16 cellular contexts compared by ENCODE assay signal in the genomic region with DNA sequence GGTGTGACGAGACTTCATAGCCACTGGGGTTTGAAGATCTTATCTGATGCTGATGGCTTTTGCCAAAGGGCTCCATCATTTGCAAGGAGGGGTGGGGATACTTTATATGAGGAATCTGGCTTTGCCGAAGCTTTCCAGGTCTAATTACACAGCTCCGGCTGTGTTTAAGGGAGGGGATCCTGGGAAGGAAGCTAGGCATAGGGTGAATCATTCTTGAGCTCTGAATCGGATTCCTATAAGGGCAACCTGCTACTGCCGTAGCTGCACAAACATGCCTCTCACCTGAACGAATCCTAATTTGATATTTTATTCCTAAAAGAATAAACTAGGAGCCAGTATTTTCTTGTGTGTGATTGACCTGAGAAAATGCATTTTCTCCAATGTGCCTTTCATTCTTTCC.
DNase-seq lines count a peak whose midpoint lies in the region; ATAC-seq, FAIRE-seq and TF ChIP-seq lines count a peak whose summit lies in the region.
"Had no signal": no experiment of that assay in that cellular context is flagged by ENCODE, and none has a peak within 500 bp of the region (broad histone marks: within the 10 kb centered on the region; RNA-seq: fewer than 3 reads in every experiment).

No MANE protein-coding gene starts in this region.

- H2AFZ ChIP-seq in GM23338, result peak overlapping the region; percentile 14; the same call in 1 of the 2 replicates

- H3F3A ChIP-seq in GM23338 (replicated peaks; ENCODE audit: low read depth), result no peaks in the 10 kb centered on the region

- DNase-seq in DMS 273 (lab: John Stamatoyannopoulos, UW; ENCODE audit: unreplicated experiment) (peak; percentile 92), GM23338 (ENCODE audit: low spot score) (no peak), RPMI7951 (ENCODE audit: low read depth) (peak; percentile 77), urothelium cell line (ENCODE audit: low spot score) (peak; percentile 22), NCI-H1105 (lab: John Stamatoyannopoulos, UW) (no peak), hepatic stellate cell (ENCODE audit: low spot score) (no peak)
- DNase-seq: 8988T; Calu3; CD8-positive, alpha-beta T cell; GDM1; HCEC 1CT had no signal

- ATAC-seq in GM23338 (no peak), HG02885 (IDR thresholded peaks at IDR 0.05; ENCODE audit: poor library complexity, unreplicated experiment) (no peak)
- ATAC-seq: CD8-positive, alpha-beta T cell had no signal

- H3K27me3 Mint-ChIP-seq in GM23338 (ENCODE audit: insufficient read depth, low read depth, poor library complexity), result no peaks in the 10 kb centered on the region

- no peaks in the 10 kb centered on the region for H3K36me3 ChIP-seq in GM23338 (ENCODE audit: insufficient read depth)
- H3K36me3 ChIP-seq: BLaER1 had no signal

- no peaks in the 10 kb centered on the region for H3K79me2 ChIP-seq in GM23338 (replicated peaks; ENCODE audit: insufficient read depth)

- no peak overlapping the region for H3K4me3 ChIP-seq in GM23338
- H3K4me3 ChIP-seq: BLaER1 had no signal

- H3K4me3 Mint-ChIP-seq in GM23338, result no peak overlapping the region
- H3K4me3 Mint-ChIP-seq: CD8-positive, alpha-beta T cell had no signal

- H3K4me1 Mint-ChIP-seq in GM23338, result 0 out of 3 replicates have a peak, but pooled peaks cover 3% of the 10 kb centered on the region

- no peak overlapping the region for H3K27ac ChIP-seq in GM23338 (ENCODE audit: low read depth)
- H3K27ac ChIP-seq: BLaER1, HL-60 had no signal

- no peaks in the 10 kb centered on the region; the same call in 2 of the 3 replicates for H3K9me3 Mint-ChIP-seq in GM23338
- H3K9me3 Mint-ChIP-seq: CD8-positive, alpha-beta T cell had no signal

- H3K9me2 ChIP-seq in GM23338 (ENCODE audit: insufficient read depth), result peaks cover 9% of the 10 kb centered on the region; the same call in 1 of the 2 replicates

- no peak overlapping the region for H3K27ac Mint-ChIP-seq in GM23338
- H3K27ac Mint-ChIP-seq: CD8-positive, alpha-beta T cell had no signal

- no peaks in the 10 kb centered on the region for H4K20me1 ChIP-seq in GM23338 (replicated peaks; ENCODE audit: insufficient read depth)
- H4K20me1 ChIP-seq: BLaER1 had no signal

- H3K27me3 ChIP-seq in GM23338 (ENCODE audit: insufficient read depth), result no peaks in the 10 kb centered on the region

- FAIRE-seq in urothelium cell line (lab: Jason Lieb, UNC), result no peak
- FAIRE-seq: GM12892, H54 had no signal

- TF ChIP-seq CTCF in GM23338 (conservative IDR thresholded peaks at IDR 0.05; ENCODE audit: low read depth in 2 of 2), result no peak

- no peaks in the 10 kb centered on the region for H3K4me1 ChIP-seq in GM23338 (ENCODE audit: insufficient read depth)
- H3K4me1 ChIP-seq: BLaER1 had no signal

- no peak overlapping the region for H3K4me2 ChIP-seq in GM23338
- H3K4me2 ChIP-seq: BLaER1 had no signal

- no peaks in the 10 kb centered on the region for H3K36me3 Mint-ChIP-seq in GM23338 (ENCODE audit: low read depth)
- H3K36me3 Mint-ChIP-seq: CD8-positive, alpha-beta T cell had no signal

TF ChIP-seq in GM23338, 12 proteins besides CTCF, POLR2A, EP300 and RAD21 (continues in another document):
- no peak for TF ChIP-seq ETS1 (IDR thresholded peaks at IDR 0.05)
- no peak for TF ChIP-seq ZNF114 (CRISPR knock-in tag; IDR thresholded peaks at IDR 0.05)
- no peak for TF ChIP-seq POLR2AphosphoS5 (IDR thresholded peaks at IDR 0.05; ENCODE audit: low read depth)
- no peak for TF ChIP-seq JUNB (IDR thresholded peaks at IDR 0.05; ENCODE audit: unreplicated experiment)
- TF ChIP-seq ZNF331 (CRISPR knock-in tag; IDR thresholded peaks at IDR 0.05; ENCODE audit: low read depth), result no peak
- no peak for TF ChIP-seq STAT1 (IDR thresholded peaks at IDR 0.05; ENCODE audit: unreplicated experiment)
- TF ChIP-seq EZH2phosphoT487 (IDR thresholded peaks at IDR 0.05; ENCODE audit: unreplicated experiment), result no peak
- TF ChIP-seq, protein P1, sequence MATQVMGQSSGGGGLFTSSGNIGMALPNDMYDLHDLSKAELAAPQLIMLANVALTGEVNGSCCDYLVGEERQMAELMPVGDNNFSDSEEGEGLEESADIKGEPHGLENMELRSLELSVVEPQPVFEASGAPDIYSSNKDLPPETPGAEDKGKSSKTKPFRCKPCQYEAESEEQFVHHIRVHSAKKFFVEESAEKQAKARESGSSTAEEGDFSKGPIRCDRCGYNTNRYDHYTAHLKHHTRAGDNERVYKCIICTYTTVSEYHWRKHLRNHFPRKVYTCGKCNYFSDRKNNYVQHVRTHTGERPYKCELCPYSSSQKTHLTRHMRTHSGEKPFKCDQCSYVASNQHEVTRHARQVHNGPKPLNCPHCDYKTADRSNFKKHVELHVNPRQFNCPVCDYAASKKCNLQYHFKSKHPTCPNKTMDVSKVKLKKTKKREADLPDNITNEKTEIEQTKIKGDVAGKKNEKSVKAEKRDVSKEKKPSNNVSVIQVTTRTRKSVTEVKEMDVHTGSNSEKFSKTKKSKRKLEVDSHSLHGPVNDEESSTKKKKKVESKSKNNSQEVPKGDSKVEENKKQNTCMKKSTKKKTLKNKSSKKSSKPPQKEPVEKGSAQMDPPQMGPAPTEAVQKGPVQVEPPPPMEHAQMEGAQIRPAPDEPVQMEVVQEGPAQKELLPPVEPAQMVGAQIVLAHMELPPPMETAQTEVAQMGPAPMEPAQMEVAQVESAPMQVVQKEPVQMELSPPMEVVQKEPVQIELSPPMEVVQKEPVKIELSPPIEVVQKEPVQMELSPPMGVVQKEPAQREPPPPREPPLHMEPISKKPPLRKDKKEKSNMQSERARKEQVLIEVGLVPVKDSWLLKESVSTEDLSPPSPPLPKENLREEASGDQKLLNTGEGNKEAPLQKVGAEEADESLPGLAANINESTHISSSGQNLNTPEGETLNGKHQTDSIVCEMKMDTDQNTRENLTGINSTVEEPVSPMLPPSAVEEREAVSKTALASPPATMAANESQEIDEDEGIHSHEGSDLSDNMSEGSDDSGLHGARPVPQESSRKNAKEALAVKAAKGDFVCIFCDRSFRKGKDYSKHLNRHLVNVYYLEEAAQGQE (IDR thresholded peaks at IDR 0.05; ENCODE audit: unreplicated experiment), result no peak

Comparison
In these comparisons a context has a peak if more than half of its experiments do, and no peak if none do; other contexts are left out.
1. DNase-seq: peak in DMS 273 (single experiment), RPMI7951 (single experiment) and urothelium cell line (single experiment); none in GM23338 (single experiment), NCI-H1105 (single experiment) and hepatic stellate cell (single experiment).